8 cellular contexts compared by ENCODE assay signal in genomic region chr19:34253711-34254551, GRCh38. TPM values are rescaled to one million over a fixed set of nuclear protein-coding genes. Genes with fewer than 3 reads are reported as not detected.
DNase-seq lines count a peak whose midpoint lies in the region; TF ChIP-seq lines count a peak whose summit lies in the region.

No MANE protein-coding gene starts in this region.

- CTCF ChIA-PET in HEK293 (lab: Yijun Ruan, JAX), result no interaction called here

- H3K9me3 Mint-ChIP-seq in nephron, result no peaks in the 10 kb centered on the region

- H3K27me3 Mint-ChIP-seq in nephron (ENCODE audit: low read depth), result no peaks in the 10 kb centered on the region

- H3K27ac ChIP-seq in HEK293 (ENCODE audit: extremely low read depth, low read depth, low read length) (peak overlapping the region; percentile 95), urinary bladder (ENCODE audit: low read depth) (peak overlapping the region; percentile 89)

- no peaks in the 10 kb centered on the region for H3K36me3 Mint-ChIP-seq in nephron (ENCODE audit: low read depth)

- H3K4me1 Mint-ChIP-seq in nephron, result peaks cover 17% of the 10 kb centered on the region

- H3K4me1 ChIP-seq in HEK293 (ENCODE audit: control insufficient read depth, insufficient read depth, low read length) (peaks cover 23% of the 10 kb centered on the region), urinary bladder (ENCODE audit: insufficient read depth) (no peaks in the 10 kb centered on the region)

- WGBS in urinary bladder, result 20% methylated on average over 47 of the region's 47 CpGs

- peak; percentile 72 for DNase-seq in NK-92 treated with Interleukin-12 subunit alpha and Interleukin-12 subunit beta, amount 100 ng/mL, for 24 hours (lab: John Stamatoyannopoulos, UW)
- no peak for DNase-seq in NK-92 (lab: John Stamatoyannopoulos, UW; ENCODE audit: unreplicated experiment)
- peak; percentile 14 for DNase-seq in NCI-H1436 treated with DMSO at 0.1 percent for 48 hours (lab: John Stamatoyannopoulos, UW)
- peak; percentile 82 for DNase-seq in activated T-cell treated with anti-CD3 and anti-CD28 coated beads for 1 hour (ENCODE audit: low read depth)
- peak; percentile 40 for DNase-seq in fibroblast of peridontal ligament (ENCODE audit: extremely low read depth)

- H3K27ac Mint-ChIP-seq in nephron, result peak overlapping the region; percentile 81 to 94 (median 94)

- H3K4me3 ChIP-seq in HEK293 (ENCODE audit: low read depth, low read length), result peak overlapping the region; percentile 77
- H3K4me3 ChIP-seq in urinary bladder (ENCODE audit: low read depth, low read length), result peak overlapping the region; percentile 96

- TF ChIP-seq CTCF in HEK293 (tag by site-specific recombination; IDR thresholded peaks at IDR 0.05), result peak; percentile 95
- TF ChIP-seq CTCF in nephron (IDR thresholded peaks at IDR 0.05; ENCODE audit: unreplicated experiment in 3 of 3), result no peak

- H3K4me3 Mint-ChIP-seq in nephron, result peak overlapping the region; percentile 92 to 99 (median 95)

- POLR2A ChIA-PET in HEK293 (lab: Yijun Ruan, JAX), result interaction anchor here (0.7 kb wide), 2 partner anchors 109 to 964 kb away, joined by 3 to 5 read pairs; no protein-coding TSS in a partner anchor

- H3K9me3 ChIP-seq in HEK293 (ENCODE audit: control insufficient read depth, insufficient read depth, low read depth, low read length), result no peaks in the 10 kb centered on the region

- H3K36me3 ChIP-seq in HEK293 (ENCODE audit: control insufficient read depth in 2 of 2, insufficient read depth in 1 of 2, low read length in 2 of 2) (peaks cover 0 to 23% of the 10 kb centered on the region in 2 experiments; a peak in 2 of 3 replicates), urinary bladder (ENCODE audit: insufficient read depth) (no peaks in the 10 kb centered on the region)

TF ChIP-seq in HEK293, 187 proteins besides CTCF, POLR2A, EP300 and RAD21 (continues in another document):
- TF ChIP-seq ZNF561 (tag by site-specific recombination; IDR thresholded peaks at IDR 0.05; ENCODE audit: borderline replicate concordance), result peak; percentile 96
- TF ChIP-seq ZNF449 (tag by site-specific recombination; IDR thresholded peaks at IDR 0.05), result no peak
- TF ChIP-seq ZNF133 (tag by site-specific recombination; IDR thresholded peaks at IDR 0.05), result no peak
- peak; percentile 83; the same call in 1 of the 2 replicates for TF ChIP-seq ZFP37 (tag by site-specific recombination; IDR thresholded peaks at IDR 0.05)
- no peak for TF ChIP-seq ZNF626 (tag by site-specific recombination; IDR thresholded peaks at IDR 0.05)
- TF ChIP-seq ZNF114 (tag by site-specific recombination; IDR thresholded peaks at IDR 0.05), result no peak
- 0 out of 2 replicates have a peak, but pooled peaks have one; percentile 9 for TF ChIP-seq ZSCAN4 (tag by site-specific recombination; IDR thresholded peaks at IDR 0.05)
- TF ChIP-seq ZNF221 (tag by site-specific recombination; IDR thresholded peaks at IDR 0.05; ENCODE audit: borderline replicate concordance), result no peak
- peak; percentile 99 for TF ChIP-seq KLF9 (tag by site-specific recombination; IDR thresholded peaks at IDR 0.05; ENCODE audit: low read depth)
- no peak for TF ChIP-seq ELK4 (IDR thresholded peaks at IDR 0.05; ENCODE audit: borderline replicate concordance, low read depth, low read length)
- TF ChIP-seq SP3 (tag by site-specific recombination; IDR thresholded peaks at IDR 0.05), result peak; percentile 81
- peak; percentile 86; the same call in 1 of the 2 replicates for TF ChIP-seq ZNF792 (tag by site-specific recombination; IDR thresholded peaks at IDR 0.05)
- peak; percentile 98 for TF ChIP-seq ZNF777 (tag by site-specific recombination; IDR thresholded peaks at IDR 0.05; ENCODE audit: borderline replicate concordance)
- TF ChIP-seq SETDB1 (IDR thresholded peaks at IDR 0.05; ENCODE audit: insufficient read length, low read length), result no peak
- no peak for TF ChIP-seq ZNF791 (tag by site-specific recombination; IDR thresholded peaks at IDR 0.05)
- no peak for TF ChIP-seq ZNF747 (tag by site-specific recombination; IDR thresholded peaks at IDR 0.05)
- TF ChIP-seq BCL6B (tag by site-specific recombination; IDR thresholded peaks at IDR 0.05), result no peak
- TF ChIP-seq ZFHX2 (tag by site-specific recombination; conservative IDR thresholded peaks at IDR 0.05), result peak; percentile 68
- no peak for TF ChIP-seq OSR2 (tag by site-specific recombination; IDR thresholded peaks at IDR 0.05)
- TF ChIP-seq ZNF610 (tag by site-specific recombination; IDR thresholded peaks at IDR 0.05; ENCODE audit: borderline replicate concordance), result 0 out of 2 replicates have a peak, but pooled peaks have one; percentile 57
- TF ChIP-seq PRDM10 (tag by site-specific recombination; IDR thresholded peaks at IDR 0.05), result peak; percentile 73

RNA-seq across cellular contexts. Expression of gene GARRE1, which starts 0.4 kb away (rescaled TPM):
- 43.3 TPM for total RNA-seq in urinary bladder
- 17.7 TPM for polyA plus RNA-seq in urinary bladder
